ENCODE assay signal across 21 cellular contexts in the genomic region with DNA sequence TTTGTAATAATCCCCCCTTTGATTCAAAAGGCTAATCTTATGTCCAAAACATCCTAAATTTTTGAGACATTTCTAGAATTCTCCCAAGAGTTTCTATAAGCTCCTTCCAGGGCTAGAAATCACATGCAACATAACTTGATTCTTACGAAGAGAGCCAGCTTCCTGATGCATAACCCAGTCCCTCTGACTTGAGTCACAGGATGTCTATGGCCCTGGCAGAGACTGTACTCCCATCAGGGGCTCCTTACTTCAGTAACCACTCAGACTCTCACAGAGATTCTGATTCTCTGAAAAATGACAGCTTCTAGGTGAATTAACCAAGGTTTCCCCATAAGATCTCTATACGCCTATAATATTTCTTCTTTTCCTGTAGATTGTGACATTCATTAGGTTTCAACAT.
A peak's percentile ranks its signal among the peaks of the same experiment; 100 is the strongest.
DNase-seq lines count a peak whose midpoint lies in the region; ATAC-seq and TF ChIP-seq lines count a peak whose summit lies in the region.
"Had no signal": no experiment of that assay in that cellular context is flagged by ENCODE, and none has a peak within 500 bp of the region (broad histone marks: within the 10 kb centered on the region; RNA-seq: fewer than 3 reads in every experiment).

No MANE protein-coding gene starts in this region.

- H3K27me3 Mint-ChIP-seq in CD14-positive monocyte (ENCODE audit: low read depth in 3 of 3) = peaks cover 2 to 16% (median 4%) of the 10 kb centered on the region in 3 donors
- no peaks in the 10 kb centered on the region for H3K27me3 Mint-ChIP-seq in progenitor cell of endocrine pancreas
- H3K27me3 Mint-ChIP-seq: memory B cell had no signal

- no peak for TF ChIP-seq CTCF in CD14-positive monocyte (IDR thresholded peaks at IDR 0.05)
- no peak for TF ChIP-seq CTCF in osteoblast (IDR thresholded peaks at IDR 0.05; ENCODE audit: extremely low read depth, low read depth, low read length)
- TF ChIP-seq CTCF in progenitor cell of endocrine pancreas (IDR thresholded peaks at IDR 0.05; ENCODE audit: unreplicated experiment) = no peak
- TF ChIP-seq CTCF in GM13976 (IDR thresholded peaks at IDR 0.05; ENCODE audit: borderline replicate concordance, control extremely low read depth, extremely low read depth, insufficient read depth, missing control alignments) = no peak

- in situ Hi-C loops in GM13976 (cut with MboI; ENCODE audit: low sequenced_read_pairs, unreplicated experiment) = no loop called here

- DNase-seq in CD14-positive monocyte (ENCODE audit: low spot score) = peak; percentile 57
- peak; percentile 65 for DNase-seq in M059J (ENCODE audit: low read depth)
- DNase-seq in caudate nucleus (lab: John Stamatoyannopoulos, UW) = no peak
- DNase-seq in osteoblast (ENCODE audit: insufficient read length, low spot score, missing footprints) = no peak
- DNase-seq in progenitor cell of endocrine pancreas (ENCODE audit: low spot score, unreplicated experiment) = no peak
- no peak for DNase-seq in GM13976 (ENCODE audit: low spot score)
- DNase-seq: activated CD4-positive, alpha-beta T cell treated with anti-CD3 and anti-CD28 coated beads for 1 hour; activated effector memory CD4-positive, alpha-beta T cell treated with anti-CD3 and anti-CD28 coated beads, Interleukin-2, amount 50 U/mL, for 16 hours; anterior cingulate cortex; DMS53; Kasumi-1; NCI-H1436 treated with DMSO at 0.1 percent for 48 hours; stimulated activated CD4-positive, alpha-beta T cell treated with anti-CD3 and anti-CD28 coated beads, Interleukin-1b, Interleukin-23, amount 100 ng/mL, for 48 hours had no signal

- H3K4me3 ChIP-seq in osteoblast (ENCODE audit: insufficient read depth, low read length) = no peak overlapping the region
- H3K4me3 ChIP-seq: BLaER1, right atrium auricular region, SJSA1, suprapubic skin had no signal

- H3K4me3 Mint-ChIP-seq in CD14-positive monocyte = no peak overlapping the region
- H3K4me3 Mint-ChIP-seq in progenitor cell of endocrine pancreas (ENCODE audit: low read depth) = no peak overlapping the region
- H3K4me3 Mint-ChIP-seq: memory B cell; nephron; T-helper 2 cell treated with Interferon-gamma antibody and Interleukin-4, amounts not matched to agents 5 μg/mL and 100 μg/mL, for 36 hours had no signal

- H3K4me2 ChIP-seq in osteoblast (ENCODE audit: insufficient read depth, low read length) = peak overlapping the region; percentile 3
- H3K4me2 ChIP-seq: BLaER1 had no signal

- H3K4me1 ChIP-seq in osteoblast (ENCODE audit: insufficient read depth, low read length) = peaks cover 11% of the 10 kb centered on the region
- H3K4me1 ChIP-seq: right atrium auricular region, SJSA1, suprapubic skin had no signal

- H3K9me3 Mint-ChIP-seq in CD14-positive monocyte (peaks cover 0 to 2% (median 0%) of the 10 kb centered on the region in 7 donors), progenitor cell of endocrine pancreas (ENCODE audit: low read depth) (no peaks in the 10 kb centered on the region)
- H3K9me3 Mint-ChIP-seq: memory B cell; nephron; T-helper 2 cell treated with Interferon-gamma antibody and Interleukin-4, amounts not matched to agents 5 μg/mL and 100 μg/mL, for 36 hours had no signal

- H3K4me1 Mint-ChIP-seq in CD14-positive monocyte (peaks cover 41% of the 10 kb centered on the region), progenitor cell of endocrine pancreas (ENCODE audit: low read depth) (no peaks in the 10 kb centered on the region)
- H3K4me1 Mint-ChIP-seq: memory B cell, nephron had no signal

- no peaks in the 10 kb centered on the region for H3K36me3 Mint-ChIP-seq in CD14-positive monocyte
- no peaks in the 10 kb centered on the region for H3K36me3 Mint-ChIP-seq in progenitor cell of endocrine pancreas (ENCODE audit: insufficient read depth)
- H3K36me3 Mint-ChIP-seq: memory B cell had no signal

- H4K20me1 ChIP-seq in osteoblast (ENCODE audit: insufficient read depth, low read length) = no peaks in the 10 kb centered on the region
- H4K20me1 ChIP-seq: BLaER1 had no signal

- no peaks in the 10 kb centered on the region for H3K36me3 ChIP-seq in osteoblast (ENCODE audit: insufficient read depth, low read length)
- H3K36me3 ChIP-seq: BLaER1, right atrium auricular region, SJSA1, suprapubic skin had no signal

- peak overlapping the region; percentile 76 for H2AFZ ChIP-seq in osteoblast (ENCODE audit: low read length)

- no peaks in the 10 kb centered on the region for H3K27me3 ChIP-seq in osteoblast (ENCODE audit: insufficient read depth, low read length)
- H3K27me3 ChIP-seq: BLaER1, right atrium auricular region, SJSA1, suprapubic skin had no signal

- no peaks in the 10 kb centered on the region for H3K79me2 ChIP-seq in osteoblast (ENCODE audit: insufficient read depth, low read length)

- no peak for ATAC-seq in GM21723 (IDR thresholded peaks at IDR 0.05; ENCODE audit: unreplicated experiment)

- H3K27ac Mint-ChIP-seq in CD14-positive monocyte (peak overlapping the region in 4 of 7 donors; percentile 26 to 80 (median 74)), progenitor cell of endocrine pancreas (no peak overlapping the region)
- H3K27ac Mint-ChIP-seq: memory B cell; nephron; T-helper 2 cell treated with Interferon-gamma antibody and Interleukin-4, amounts not matched to agents 5 μg/mL and 100 μg/mL, for 36 hours had no signal

- H3K9me3 ChIP-seq in osteoblast (ENCODE audit: low read depth, low read length) = no peaks in the 10 kb centered on the region
- H3K9me3 ChIP-seq: BLaER1, right atrium auricular region, SJSA1, suprapubic skin had no signal

- peak overlapping the region; percentile 64 for H3K27ac ChIP-seq in caudate nucleus (ENCODE audit: low read depth, low read length)
- peak overlapping the region; percentile 39 for H3K27ac ChIP-seq in osteoblast (ENCODE audit: low read depth, low read length)
- H3K27ac ChIP-seq: BLaER1, right atrium auricular region, SJSA1, suprapubic skin had no signal

- intact Hi-C loops in CD14-positive monocyte (cut with micrococcal nuclease) = no loop called here

Comparison
In these comparisons a context has a peak if more than half of its experiments do, and no peak if none do; other contexts are left out.
1. DNase-seq: peak in CD14-positive monocyte (single experiment) and M059J (single experiment); none in caudate nucleus (0 of 61), osteoblast (single experiment), progenitor cell of endocrine pancreas (single experiment) and GM13976 (single experiment).